Comparison of ENCODE assay signal across 17 cellular contexts in the genomic region with DNA sequence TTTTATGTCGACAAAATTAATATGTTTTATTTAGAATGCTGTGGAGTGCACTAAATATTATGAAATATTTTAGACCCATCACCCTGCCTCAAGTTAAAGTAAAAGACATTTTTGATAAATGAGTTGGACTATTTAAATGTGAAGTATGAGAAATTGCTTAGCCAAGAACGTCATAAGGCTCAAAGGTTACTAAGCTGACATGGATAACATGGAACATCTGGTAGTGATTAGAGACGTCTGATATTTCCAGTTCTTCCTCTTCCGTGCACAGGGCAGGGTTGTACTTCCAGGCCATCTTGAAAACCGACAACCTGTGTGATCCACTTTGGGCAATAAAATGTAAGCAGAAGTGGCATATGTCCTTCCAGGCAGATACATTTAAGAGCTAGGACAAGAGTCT. TPM values are rescaled to one million over a fixed set of nuclear protein-coding genes. Genes with fewer than 3 reads are reported as not detected.
DNase-seq lines count a peak whose midpoint lies in the region; ATAC-seq and TF ChIP-seq lines count a peak whose summit lies in the region.
"Had no signal": no experiment of that assay in that cellular context is flagged by ENCODE, and none has a peak within 500 bp of the region (broad histone marks: within the 10 kb centered on the region; RNA-seq: fewer than 3 reads in every experiment).

No MANE protein-coding gene starts in this region.

- no peaks in the 10 kb centered on the region for H3K4me1 ChIP-seq in body of pancreas
- H3K4me1 ChIP-seq in A673 (ENCODE audit: insufficient read depth, low read length, poor library complexity, severe bottlenecking), result no peaks in the 10 kb centered on the region

- TF ChIP-seq CTCF in BJ (IDR thresholded peaks at IDR 0.05; ENCODE audit: insufficient read depth, low read depth, low read length) (no peak), body of pancreas (IDR thresholded peaks at IDR 0.05) (no peak), A673 (conservative IDR thresholded peaks at IDR 0.05; ENCODE audit: low read depth, low read length) (no peak)

- H3K4me3 ChIP-seq in BJ (ENCODE audit: low read depth, low read length), result no peak overlapping the region
- no peak overlapping the region for H3K4me3 ChIP-seq in body of pancreas
- H3K4me3 ChIP-seq in skeletal muscle cell (ENCODE audit: low read depth, low read length), result no peak overlapping the region
- H3K4me3 ChIP-seq in A673 (ENCODE audit: low read depth, low read length, poor library complexity, severe bottlenecking), result no peak overlapping the region
- H3K4me3 ChIP-seq: dorsolateral prefrontal cortex, SK-N-MC had no signal

- 25 to 29% methylated on average over 5 of the region's 5 CpGs for WGBS in body of pancreas, 2 donors

- H3K9me3 ChIP-seq in body of pancreas, result no peaks in the 10 kb centered on the region
- H3K9me3 ChIP-seq in A673 (ENCODE audit: low read depth, low read length, poor library complexity, severe bottlenecking), result no peaks in the 10 kb centered on the region

- H3K36me3 ChIP-seq in BJ (ENCODE audit: control insufficient read depth, insufficient read depth, low read length) (no peaks in the 10 kb centered on the region), body of pancreas (replicated peaks in 1 of 2; ENCODE audit: insufficient read depth in 1 of 2, low read depth in 2 of 2) (no peaks in the 10 kb centered on the region), A673 (ENCODE audit: insufficient read depth, low read length, poor library complexity, severe bottlenecking) (no peaks in the 10 kb centered on the region)

- H3K27ac ChIP-seq in body of pancreas (peak overlapping the region in 1 of 4 donors; percentile 12), A673 (ENCODE audit: low read depth, low read length, poor library complexity, severe bottlenecking) (no peak overlapping the region)
- H3K27ac ChIP-seq: dorsolateral prefrontal cortex, SK-N-MC had no signal

- peak; percentile 38 for ATAC-seq in body of pancreas
- ATAC-seq in left cardiac atrium, result peak; percentile 70 to 88
- no peak for ATAC-seq in HG02623 (IDR thresholded peaks at IDR 0.05; ENCODE audit: unreplicated experiment)
- ATAC-seq in GM21619 (IDR thresholded peaks at IDR 0.05; ENCODE audit: unreplicated experiment), result no peak

- intact Hi-C loops in body of pancreas (cut with DNase I), result no loop called here
- intact Hi-C loops in left cardiac atrium (cut with DNase I), result no loop called here
- intact Hi-C loops in A673 (cut with micrococcal nuclease; ENCODE audit: unreplicated experiment), result no loop called here

- no peak for TF ChIP-seq POLR2A in body of pancreas (IDR thresholded peaks at IDR 0.05)

- H3K27me3 ChIP-seq in BJ (ENCODE audit: control insufficient read depth, insufficient read depth, low read length), result no peaks in the 10 kb centered on the region
- no peaks in the 10 kb centered on the region for H3K27me3 ChIP-seq in body of pancreas
- H3K27me3 ChIP-seq in A673 (replicated peaks; ENCODE audit: insufficient read depth, low read depth, low read length, poor library complexity), result peaks cover 5% of the 10 kb centered on the region

- BruUV-seq in A673 (replicated peaks; lab: Mats Ljungman, UMichigan), result no TSS peak

- POLR2A ChIA-PET in BJ (lab: Charles Lee) (no interaction called here), A673 (lab: Charles Lee; ENCODE audit: low non-redundant PET) (no interaction called here)

- CTCF ChIA-PET in BJ (lab: Yijun Ruan, JAX), result interaction anchor here (3.4 to 13.6 kb wide), 3 partner anchors 43 to 110 kb away, joined by 10 to 176 read pairs (median 148); partner anchors contain the start of genes CCL1 and CCL13
- CTCF ChIA-PET in A673 (lab: Charles Lee), result no interaction called here

- DNase-seq in BJ (ENCODE audit: low read depth) (peak; percentile 51), body of pancreas (no peak), left cardiac atrium (no peak), skeletal muscle cell (ENCODE audit: low read depth) (peak; percentile 27), T-helper 1 cell (no peak), A673 (ENCODE audit: low spot score) (no peak)
- DNase-seq: activated gamma-delta T cell; dorsolateral prefrontal cortex; KG1; NCI-H1105 treated with DMSO at 0.1 percent for 48 hours; NCI-H446; stimulated activated CD4-positive, alpha-beta T cell treated with anti-CD3 and anti-CD28 coated beads, Interleukin-4, amount 100 ng/mL, for 1 hour had no signal

RNA-seq across cellular contexts. Expression of gene CCL8, which starts 7.2 kb away (rescaled TPM):
- 0.10 and 0.11 TPM in 2 replicates for polyA plus RNA-seq in BJ (2011; rRNA removed)
- not detected in 2 replicates for polyA minus RNA-seq in BJ (2011; rRNA and poly(A)+ RNA removed)
- total RNA-seq in body of pancreas (not detected), left cardiac atrium (1 to 10 TPM in 1 of 2 donors, under 1 TPM in 1; 0.35 to 1.9 TPM), A673 (2021) (not detected in 2 replicates)
- total RNA-seq: H4, kidney epithelial cell had no signal

RNA-seq across cellular contexts. Expression of gene CCL11, which starts 26.5 kb away (rescaled TPM):
- polyA plus RNA-seq in BJ (2011; rRNA removed), result 0.55 and 0.70 TPM in 2 replicates
- 0.76 TPM in 1 of 2 replicates, not detected in the other for polyA minus RNA-seq in BJ (2011; rRNA and poly(A)+ RNA removed)
- not detected for total RNA-seq in body of pancreas
- 1 to 10 TPM; 1.7 to 5.4 TPM for total RNA-seq in left cardiac atrium
- total RNA-seq in A673 (2021), result not detected in 2 replicates
- total RNA-seq: dorsolateral prefrontal cortex, H4, kidney epithelial cell had no signal

RNA-seq across cellular contexts. Expression of gene CCL7, which starts 42.1 kb away (rescaled TPM):
- 0.87 and 1.1 TPM in 2 replicates for polyA plus RNA-seq in BJ (2011; rRNA removed)
- not detected in 2 replicates for polyA minus RNA-seq in BJ (2011; rRNA and poly(A)+ RNA removed)
- total RNA-seq in body of pancreas, result not detected
- total RNA-seq in left cardiac atrium, result not detected
- total RNA-seq in A673 (2021), result not detected in 2 replicates
- total RNA-seq: H4, kidney epithelial cell had no signal

RNA-seq across cellular contexts. Expression of gene CCL13, which starts 44.2 kb away (rescaled TPM):
- 0.22 and 0.40 TPM in 2 replicates for polyA plus RNA-seq in BJ (2011; rRNA removed)
- polyA minus RNA-seq in BJ (2011; rRNA and poly(A)+ RNA removed), result not detected in 2 replicates
- total RNA-seq in body of pancreas (not detected), left cardiac atrium (1 to 10 TPM; 4.6 to 6.4 TPM), A673 (2021) (not detected in 2 replicates)
- total RNA-seq: dorsolateral prefrontal cortex, H4, kidney epithelial cell had no signal

RNA-seq across cellular contexts. Expression of gene CCL1, which starts 51.0 kb away (rescaled TPM):
- not detected in 2 replicates for polyA plus RNA-seq in BJ (2011; rRNA removed)
- polyA minus RNA-seq in BJ (2011; rRNA and poly(A)+ RNA removed), result not detected in 2 replicates
- not detected for total RNA-seq in body of pancreas
- total RNA-seq in left cardiac atrium, result not detected
- not detected in 2 replicates for total RNA-seq in A673 (2021)
- total RNA-seq: H4, kidney epithelial cell had no signal

Comparison
In these comparisons a context has a peak if more than half of its experiments do, and no peak if none do; other contexts are left out.
1. DNase-seq: peak in BJ (single experiment) and skeletal muscle cell (single experiment); none in body of pancreas (0 of 4), left cardiac atrium (single experiment), T-helper 1 cell (0 of 5) and A673 (single experiment).
2. ATAC-seq: peak in body of pancreas (single experiment) and left cardiac atrium (2 of 2); none in HG02623 (single experiment) and GM21619 (single experiment).